12 cellular contexts compared by ENCODE assay signal in genomic region chr15:57019496-57020160, GRCh38.
DNase-seq lines count a peak whose midpoint lies in the region; TF ChIP-seq lines count a peak whose summit lies in the region.
"Had no signal": no experiment of that assay in that cellular context is flagged by ENCODE, and none has a peak within 500 bp of the region (broad histone marks: within the 10 kb centered on the region; RNA-seq: fewer than 3 reads in every experiment).

No MANE protein-coding gene starts in this region.

- H3K27me3 ChIP-seq in right atrium auricular region, result no peaks in the 10 kb centered on the region
- H3K27me3 ChIP-seq in subcutaneous abdominal adipose tissue (ENCODE audit: control insufficient read depth in 5 of 5, insufficient read depth in 4 of 5, low read length in 5 of 5), result no peaks in the 10 kb centered on the region
- no peaks in the 10 kb centered on the region for H3K27me3 ChIP-seq in MM.1S (replicated peaks; ENCODE audit: insufficient read depth, low read length)
- H3K27me3 ChIP-seq: pancreas had no signal

- CTCF ChIA-PET in HEK293 (lab: Yijun Ruan, JAX), result no interaction called here
- CTCF ChIA-PET in OCI-LY7 (lab: Charles Lee; ENCODE audit: unreplicated experiment), result no interaction called here

- POLR2A ChIA-PET in HEK293 (lab: Yijun Ruan, JAX), result no interaction called here
- POLR2A ChIA-PET in OCI-LY7 (lab: Charles Lee), result no interaction called here

- H3K36me3 ChIP-seq in HEK293 (ENCODE audit: control insufficient read depth in 2 of 2, insufficient read depth in 1 of 2, low read length in 2 of 2), result no peaks in the 10 kb centered on the region
- no peaks in the 10 kb centered on the region for H3K36me3 ChIP-seq in right atrium auricular region
- H3K36me3 ChIP-seq in subcutaneous abdominal adipose tissue (ENCODE audit: control insufficient read depth in 5 of 5, insufficient read depth in 5 of 5, low read length in 5 of 5), result no peaks in the 10 kb centered on the region
- H3K36me3 ChIP-seq in MM.1S (replicated peaks; ENCODE audit: insufficient read depth, low read length), result no peaks in the 10 kb centered on the region
- no peaks in the 10 kb centered on the region for H3K36me3 ChIP-seq in OCI-LY7 (ENCODE audit: insufficient read depth, low read length)
- H3K36me3 ChIP-seq: pancreas had no signal

- H3K4me1 ChIP-seq in HEK293 (ENCODE audit: control insufficient read depth, insufficient read depth, low read length) (peaks cover 11% of the 10 kb centered on the region), right atrium auricular region (peaks cover 0 to 12% of the 10 kb centered on the region in 2 donors), subcutaneous abdominal adipose tissue (ENCODE audit: control insufficient read depth in 5 of 5, insufficient read depth in 5 of 5, low read length in 5 of 5) (peaks cover 0 to 15% (median 9%) of the 10 kb centered on the region in 5 donors), MM.1S (ENCODE audit: low read length) (peaks cover 9% of the 10 kb centered on the region), OCI-LY7 (ENCODE audit: insufficient read depth, low read length, poor library complexity, severe bottlenecking) (peaks cover 9% of the 10 kb centered on the region)

- H3K9me3 ChIP-seq in HEK293 (ENCODE audit: control insufficient read depth, insufficient read depth, low read depth, low read length), result no peaks in the 10 kb centered on the region
- H3K9me3 ChIP-seq in right atrium auricular region, result no peaks in the 10 kb centered on the region
- no peaks in the 10 kb centered on the region for H3K9me3 ChIP-seq in subcutaneous abdominal adipose tissue (ENCODE audit: control insufficient read depth in 5 of 5, low read length in 5 of 5)
- H3K9me3 ChIP-seq in MM.1S (replicated peaks; ENCODE audit: insufficient read depth, low read length), result no peaks in the 10 kb centered on the region
- H3K9me3 ChIP-seq in OCI-LY7 (ENCODE audit: low read length), result no peaks in the 10 kb centered on the region
- H3K9me3 ChIP-seq: pancreas had no signal

- intact Hi-C loops in OCI-LY7 (cut with micrococcal nuclease; ENCODE audit: unreplicated experiment), result no loop called here

- H3K79me2 ChIP-seq in MM.1S (ENCODE audit: low read length) (peaks cover 11% of the 10 kb centered on the region; the same call in 1 of the 2 replicates), OCI-LY7 (ENCODE audit: insufficient read depth, low read depth, low read length) (no peaks in the 10 kb centered on the region)

- no peaks in the 10 kb centered on the region for H3K9me2 ChIP-seq in MM.1S (replicated peaks; ENCODE audit: insufficient read depth, low read length)
- no peaks in the 10 kb centered on the region for H3K9me2 ChIP-seq in OCI-LY7 (ENCODE audit: insufficient read depth, low read length)

- H3K4me2 ChIP-seq in MM.1S (ENCODE audit: low read depth, low read length) (no peak overlapping the region), OCI-LY7 (ENCODE audit: low read length) (no peak overlapping the region)

- no peaks in the 10 kb centered on the region for H3F3A ChIP-seq in MM.1S (ENCODE audit: insufficient read depth, low read length)

- DNase-seq in cardiac fibroblast (ENCODE audit: low read depth in 2 of 2), result peak; percentile 20 to 70
- no peak for DNase-seq in right atrium auricular region (ENCODE audit: low spot score)
- no peak for DNase-seq in MM.1S
- DNase-seq in OCI-LY7 (ENCODE audit: low spot score), result no peak
- no peak for DNase-seq in T-helper 2 cell
- DNase-seq: activated CD4-positive, alpha-beta T cell treated with anti-CD3 and anti-CD28 coated beads, Interleukin-2, amount 50 U/mL, for 48 hours; cortex of kidney; NCI-H82; pancreas had no signal

- BruUV-seq in OCI-LY7 (replicated peaks; lab: Mats Ljungman, UMichigan), result no TSS peak

- H3K9ac ChIP-seq in subcutaneous abdominal adipose tissue (ENCODE audit: low read length in 5 of 5) (no peak overlapping the region), MM.1S (ENCODE audit: low read length) (no peak overlapping the region)

- TF ChIP-seq CTCF in HEK293 (tag by site-specific recombination; IDR thresholded peaks at IDR 0.05) (no peak), cardiac fibroblast (IDR thresholded peaks at IDR 0.05; ENCODE audit: low read depth, low read length) (no peak), right atrium auricular region (IDR thresholded peaks at IDR 0.05) (no peak), MM.1S (IDR thresholded peaks at IDR 0.05; ENCODE audit: low read length) (no peak), OCI-LY7 (conservative IDR thresholded peaks at IDR 0.05; ENCODE audit: low read length) (no peak)

- H2AFZ ChIP-seq in MM.1S (ENCODE audit: low read length), result no peak overlapping the region
- H2AFZ ChIP-seq in OCI-LY7 (ENCODE audit: low read length), result no peak overlapping the region

- H4K20me1 ChIP-seq in MM.1S (ENCODE audit: insufficient read depth, low read length) (no peaks in the 10 kb centered on the region), OCI-LY7 (ENCODE audit: insufficient read depth, low read length) (no peaks in the 10 kb centered on the region)

- H3K4me3 ChIP-seq in HEK293 (ENCODE audit: low read depth, low read length), result no peak overlapping the region
- H3K4me3 ChIP-seq in cardiac fibroblast (replicated peaks in 1 of 2; ENCODE audit: low read depth in 2 of 2, low read length in 2 of 2), result no peak overlapping the region
- H3K4me3 ChIP-seq in right atrium auricular region, result no peak overlapping the region
- no peak overlapping the region for H3K4me3 ChIP-seq in subcutaneous abdominal adipose tissue (ENCODE audit: low read depth in 1 of 5, low read length in 5 of 5)
- no peak overlapping the region for H3K4me3 ChIP-seq in MM.1S (ENCODE audit: low read length)
- no peak overlapping the region for H3K4me3 ChIP-seq in OCI-LY7 (ENCODE audit: low read depth, low read length, poor library complexity, severe bottlenecking)
- H3K4me3 ChIP-seq: pancreas had no signal

- H3K27ac ChIP-seq in HEK293 (ENCODE audit: extremely low read depth, low read depth, low read length), result 0 out of 2 replicates have a peak overlapping the region, but pooled peaks have one; percentile 21
- H3K27ac ChIP-seq in right atrium auricular region, result peak overlapping the region; percentile 34 to 50
- H3K27ac ChIP-seq in subcutaneous abdominal adipose tissue (ENCODE audit: low read depth, low read length), result peak overlapping the region; percentile 60
- no peak overlapping the region for H3K27ac ChIP-seq in MM.1S (ENCODE audit: low read length)
- H3K27ac ChIP-seq in OCI-LY7 (ENCODE audit: low read depth, low read length, poor library complexity, severe bottlenecking), result no peak overlapping the region
- H3K27ac ChIP-seq: C4-2B, pancreas had no signal

TF ChIP-seq in HEK293, 187 proteins besides CTCF, POLR2A, EP300 and RAD21:
- no peak for TF ChIP-seq ZBTB48 (tag by site-specific recombination; IDR thresholded peaks at IDR 0.05)
- no peak for TF ChIP-seq ZNF394 (tag by site-specific recombination; IDR thresholded peaks at IDR 0.05; ENCODE audit: borderline replicate concordance)
- peak; percentile 72; the same call in 1 of the 2 replicates for TF ChIP-seq MZF1 (tag by site-specific recombination; IDR thresholded peaks at IDR 0.05; ENCODE audit: borderline replicate concordance)
- no peak for TF ChIP-seq SCRT1 (tag by site-specific recombination; IDR thresholded peaks at IDR 0.05; ENCODE audit: borderline replicate concordance)
- peak; percentile 56 for TF ChIP-seq ZNF398 (tag by site-specific recombination; IDR thresholded peaks at IDR 0.05)

Comparison
In these comparisons a context has a peak if more than half of its experiments do, and no peak if none do; other contexts are left out.
1. H3K27ac ChIP-seq: peak in HEK293 (single experiment), right atrium auricular region (2 of 2) and subcutaneous abdominal adipose tissue (single experiment); none in MM.1S (single experiment) and OCI-LY7 (single experiment).
2. DNase-seq: peak in cardiac fibroblast (2 of 2); none in right atrium auricular region (single experiment), MM.1S (single experiment), OCI-LY7 (single experiment) and T-helper 2 cell (0 of 5).